In the genomic region with DNA sequence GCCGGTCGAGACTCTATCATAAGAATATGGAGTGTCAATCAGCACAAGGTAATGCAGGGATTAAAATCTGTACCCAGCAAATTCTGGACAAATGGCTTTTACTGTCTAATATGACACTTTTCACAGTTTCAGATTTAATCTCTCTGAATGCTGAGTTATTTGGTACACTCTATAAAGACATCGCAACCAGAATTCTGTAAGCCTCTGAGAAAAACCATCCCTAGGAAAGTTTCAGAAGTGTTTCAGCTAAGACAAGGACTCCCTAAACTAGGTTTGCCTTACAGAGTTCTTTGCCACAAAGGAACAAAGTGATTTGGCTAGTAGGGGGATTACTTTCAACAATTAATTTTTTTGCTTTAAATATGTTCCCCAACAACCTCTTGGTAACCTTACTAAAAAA, we compare ENCODE assay signal across 34 cellular contexts. TPM values are rescaled to one million over a fixed set of nuclear protein-coding genes. Genes with fewer than 3 reads are reported as not detected.
"Had no signal": no experiment of that assay in that cellular context is flagged by ENCODE, and none has a peak within 500 bp of the region (broad histone marks: within the 10 kb centered on the region; RNA-seq: fewer than 3 reads in every experiment).

No MANE protein-coding gene starts in this region.

- ATAC-seq: activated CD8-positive, alpha-beta T cell treated with anti-CD3 and anti-CD28 coated beads for 36 hours; activated naive CD8-positive, alpha-beta T cell treated with anti-CD3 and anti-CD28 coated beads, Interleukin-2, amount 50 U/mL, for 24 hours had no signal

- H3K27me3 Mint-ChIP-seq: activated B cell treated with CpG ODN at 0.5 μM for 24 hours; activated CD4-positive, alpha-beta memory T cell treated with anti-CD3 and anti-CD28 coated beads for 36 hours; activated CD4-positive, alpha-beta T cell treated with anti-CD3 and anti-CD28 coated beads, Interleukin-2, amount 10 ng/mL, durations not matched to agents 7 days and 5 days; activated CD8-positive, alpha-beta T cell treated with anti-CD3 and anti-CD28 coated beads for 36 hours; activated naive CD4-positive, alpha-beta T cell treated with anti-CD3 and anti-CD28 coated beads, Interleukin-2, amount 10 ng/mL, durations not matched to agents 7 days and 5 days; activated naive CD4-positive, alpha-beta T cell treated with anti-CD3 and anti-CD28 coated beads, Interleukin-2, amount 50 U/mL, for 24 hours; activated naive CD8-positive, alpha-beta T cell; activated naive CD8-positive, alpha-beta T cell treated with anti-CD3 and anti-CD28 coated beads, Interleukin-2, amount 10 ng/mL, durations not matched to agents 7 days and 5 days; activated naive CD8-positive, alpha-beta T cell treated with anti-CD3 and anti-CD28 coated beads, Interleukin-2, amount 50 U/mL, for 24 hours; activated T-cell treated with anti-CD3 and anti-CD28 coated beads, Interleukin-2, amount 50 U/mL, for 24 hours; brain; central memory CD8-positive, alpha-beta T cell had no signal

- H3K27ac Mint-ChIP-seq: activated CD4-positive, alpha-beta memory T cell treated with anti-CD3 and anti-CD28 coated beads for 36 hours; activated CD4-positive, alpha-beta T cell treated with anti-CD3 and anti-CD28 coated beads, Interleukin-2, amount 10 ng/mL, durations not matched to agents 7 days and 5 days; activated CD8-positive, alpha-beta T cell treated with anti-CD3 and anti-CD28 coated beads for 36 hours; activated naive CD4-positive, alpha-beta T cell treated with anti-CD3 and anti-CD28 coated beads, Interleukin-2, amount 10 ng/mL, durations not matched to agents 7 days and 5 days; activated naive CD4-positive, alpha-beta T cell treated with anti-CD3 and anti-CD28 coated beads, Interleukin-2, amount 50 U/mL, for 24 hours; activated naive CD8-positive, alpha-beta T cell treated with anti-CD3 and anti-CD28 coated beads, Interleukin-2, amount 10 ng/mL, durations not matched to agents 7 days and 5 days; activated naive CD8-positive, alpha-beta T cell treated with anti-CD3 and anti-CD28 coated beads, Interleukin-2, amount 50 U/mL, for 24 hours; activated T-helper 1 cell treated with anti-CD3 and anti-CD28 coated beads, Interleukin-12 subunit alpha, Interleukin-12 subunit beta, Interleukin-2, Interleukin-4 antibody, amounts not matched to agents 30 ng/mL and 10 ng/mL and 1 ng/mL, durations not matched to agents 14 hours and 24 hours and 36 hours; activated T-helper 2 cell treated with anti-CD3 and anti-CD28 coated beads, Interferon-gamma antibody, Interleukin-2, Interleukin-4, amounts not matched to agents 10 μg/mL and 5 μg/mL and 100 μg/mL, durations not matched to agents 14 hours and 24 hours and 36 hours; T-helper 1 cell treated with Interleukin-12 subunit alpha and Interleukin-12 subunit beta and Interleukin-4 antibody, amounts not matched to agents 30 μg/mL and 1 μg/mL, for 36 hours; T-helper 2 cell treated with Interferon-gamma antibody and Interleukin-4, amounts not matched to agents 5 μg/mL and 100 μg/mL, for 36 hours had no signal

- H3K4me3 ChIP-seq: ascending aorta, cardiac muscle cell had no signal

- DNase-seq: activated B cell treated with CpG ODN at 0.5 μM for 24 hours; activated CD4-positive, alpha-beta memory T cell treated with anti-CD3 and anti-CD28 coated beads for 36 hours; activated CD4-positive, alpha-beta T cell treated with anti-CD3 and anti-CD28 coated beads for 48 hours; activated CD4-positive, alpha-beta T cell treated with anti-CD3 and anti-CD28 coated beads, Interleukin-2, amount 10 ng/mL, durations not matched to agents 7 days and 5 days; activated CD4-positive, CD25-positive, alpha-beta regulatory T cell treated with anti-CD3 and anti-CD28 coated beads, Interleukin-2, amount 50 U/mL, for 72 hours; activated CD8-positive, alpha-beta memory T cell treated with anti-CD3 and anti-CD28 coated beads, Interleukin-2, amount 50 U/mL, for 4 hours; activated CD8-positive, alpha-beta T cell treated with anti-CD3 and anti-CD28 coated beads for 36 hours; activated effector memory CD4-positive, alpha-beta T cell treated with Interleukin-2 at 50 U/mL for 16 hours; activated gamma-delta T cell; activated naive CD4-positive, alpha-beta T cell treated with anti-CD3 and anti-CD28 coated beads, Interleukin-2, amount 10 ng/mL, durations not matched to agents 7 days and 5 days; activated naive CD4-positive, alpha-beta T cell treated with Interleukin-2 at 50 U/mL for 16 hours; activated naive CD8-positive, alpha-beta T cell treated with anti-CD3 and anti-CD28 coated beads, Interleukin-2, amount 10 ng/mL, durations not matched to agents 7 days and 5 days; activated naive CD8-positive, alpha-beta T cell treated with anti-CD3 and anti-CD28 coated beads, Interleukin-2, amount 50 U/mL, for 24 hours; activated T-cell treated with anti-CD3 and anti-CD28 coated beads, Interleukin-2, amount 50 U/mL, for 24 hours; activated T-cell treated with anti-CD3 and anti-CD28 coated beads, Interleukin-2, amount 50 U/mL, for 48 hours; amygdala; anterior cingulate cortex; caudate nucleus; cerebellar nuclear complex; SW 1271; T-helper 1 cell; T-helper 9 cell had no signal

- H3K27ac ChIP-seq: ascending aorta, cardiac muscle cell, VCaP had no signal

- H3K4me3 Mint-ChIP-seq: activated B cell treated with CpG ODN at 0.5 μM for 24 hours; activated CD4-positive, alpha-beta memory T cell treated with anti-CD3 and anti-CD28 coated beads for 36 hours; activated CD4-positive, alpha-beta T cell treated with anti-CD3 and anti-CD28 coated beads, Interleukin-2, amount 10 ng/mL, durations not matched to agents 7 days and 5 days; activated CD8-positive, alpha-beta T cell treated with anti-CD3 and anti-CD28 coated beads for 36 hours; activated naive CD4-positive, alpha-beta T cell treated with anti-CD3 and anti-CD28 coated beads, Interleukin-2, amount 10 ng/mL, durations not matched to agents 7 days and 5 days; activated naive CD4-positive, alpha-beta T cell treated with anti-CD3 and anti-CD28 coated beads, Interleukin-2, amount 50 U/mL, for 24 hours; activated naive CD8-positive, alpha-beta T cell; activated naive CD8-positive, alpha-beta T cell treated with anti-CD3 and anti-CD28 coated beads, Interleukin-2, amount 10 ng/mL, durations not matched to agents 7 days and 5 days; activated naive CD8-positive, alpha-beta T cell treated with anti-CD3 and anti-CD28 coated beads, Interleukin-2, amount 50 U/mL, for 24 hours; activated T-cell treated with anti-CD3 and anti-CD28 coated beads, Interleukin-2, amount 50 U/mL, for 24 hours; activated T-helper 1 cell treated with anti-CD3 and anti-CD28 coated beads, Interleukin-12 subunit alpha, Interleukin-12 subunit beta, Interleukin-2, Interleukin-4 antibody, amounts not matched to agents 30 ng/mL and 10 ng/mL and 1 ng/mL, durations not matched to agents 14 hours and 24 hours and 36 hours; brain; T-helper 1 cell treated with Interleukin-12 subunit alpha and Interleukin-12 subunit beta and Interleukin-4 antibody, amounts not matched to agents 30 μg/mL and 1 μg/mL, for 36 hours; T-helper 2 cell treated with Interferon-gamma antibody and Interleukin-4, amounts not matched to agents 5 μg/mL and 100 μg/mL, for 36 hours had no signal

- H3K27me3 ChIP-seq: ascending aorta, cardiac muscle cell had no signal

- H3K9me3 Mint-ChIP-seq: activated B cell treated with CpG ODN at 0.5 μM for 24 hours; activated naive CD4-positive, alpha-beta T cell treated with anti-CD3 and anti-CD28 coated beads, Interleukin-2, amount 50 U/mL, for 24 hours; activated naive CD8-positive, alpha-beta T cell treated with anti-CD3 and anti-CD28 coated beads, Interleukin-2, amount 50 U/mL, for 24 hours; activated T-cell treated with anti-CD3 and anti-CD28 coated beads, Interleukin-2, amount 50 U/mL, for 24 hours; activated T-helper 2 cell treated with anti-CD3 and anti-CD28 coated beads, Interferon-gamma antibody, Interleukin-2, Interleukin-4, amounts not matched to agents 10 μg/mL and 5 μg/mL and 100 μg/mL, durations not matched to agents 14 hours and 24 hours and 36 hours; central memory CD8-positive, alpha-beta T cell; T-helper 1 cell treated with Interleukin-12 subunit alpha and Interleukin-12 subunit beta and Interleukin-4 antibody, amounts not matched to agents 30 μg/mL and 1 μg/mL, for 36 hours; T-helper 2 cell treated with Interferon-gamma antibody and Interleukin-4, amounts not matched to agents 5 μg/mL and 100 μg/mL, for 36 hours had no signal

- H3K9me3 ChIP-seq: ascending aorta had no signal

RNA-seq across cellular contexts. Expression of a gene that starts 11.4 kb away (rescaled TPM):
- total RNA-seq: activated CD8-positive, alpha-beta T cell treated with anti-CD3 and anti-CD28 coated beads for 36 hours; ascending aorta; bronchial epithelial cell had no signal
